1 cellular context compared by ENCODE assay signal in the genomic region with DNA sequence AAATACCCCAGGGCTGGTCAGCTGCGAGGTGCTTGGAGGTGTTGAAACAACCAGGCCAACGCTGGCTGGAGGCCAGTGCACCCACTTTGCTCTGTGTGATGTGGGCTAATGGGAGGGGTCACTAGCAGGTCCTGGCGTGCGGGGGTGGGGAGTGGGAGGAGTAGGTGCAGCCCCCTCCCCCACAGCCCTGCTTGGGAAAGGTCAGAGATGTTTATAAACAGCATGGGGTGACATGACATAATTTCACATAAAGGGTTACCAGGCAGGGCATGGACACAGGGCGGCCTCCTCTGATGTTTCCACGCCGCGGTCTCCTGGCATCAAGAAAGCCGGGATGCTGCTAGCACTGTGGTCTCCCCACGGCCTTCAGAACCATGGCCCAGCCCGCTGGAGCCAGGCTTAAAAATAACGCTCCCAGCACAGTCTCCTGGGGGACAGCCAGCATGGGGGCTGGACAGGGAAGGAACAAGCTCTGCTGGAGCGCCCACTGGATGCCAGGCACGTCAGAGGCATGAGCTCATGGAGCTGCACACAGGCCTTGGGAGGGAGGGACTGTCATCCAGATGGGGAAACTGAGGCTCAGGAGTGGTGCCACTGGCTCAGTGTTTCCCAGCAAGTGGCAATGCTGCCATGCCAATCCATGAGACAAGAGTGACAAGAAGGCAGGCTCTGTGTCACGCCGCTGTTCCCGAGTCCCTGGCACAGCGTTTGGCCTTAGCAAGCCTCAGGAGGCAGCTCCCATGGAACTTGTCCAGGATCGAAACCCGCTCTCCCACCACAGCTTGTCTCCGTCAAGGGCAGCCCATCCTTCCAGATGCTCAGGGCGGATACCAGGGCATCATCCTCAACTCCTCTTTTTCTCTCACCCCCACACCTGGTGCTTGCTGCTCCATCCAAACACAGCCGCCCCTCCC.
A peak's percentile ranks its signal among the peaks of the same experiment; 100 is the strongest.
TF ChIP-seq lines count a peak whose summit lies in the region.

No MANE protein-coding gene starts in this region.

TF ChIP-seq in HepG2, 621 proteins besides CTCF, POLR2A, EP300 and RAD21 (continued from another document):
- TF ChIP-seq, protein P1, sequence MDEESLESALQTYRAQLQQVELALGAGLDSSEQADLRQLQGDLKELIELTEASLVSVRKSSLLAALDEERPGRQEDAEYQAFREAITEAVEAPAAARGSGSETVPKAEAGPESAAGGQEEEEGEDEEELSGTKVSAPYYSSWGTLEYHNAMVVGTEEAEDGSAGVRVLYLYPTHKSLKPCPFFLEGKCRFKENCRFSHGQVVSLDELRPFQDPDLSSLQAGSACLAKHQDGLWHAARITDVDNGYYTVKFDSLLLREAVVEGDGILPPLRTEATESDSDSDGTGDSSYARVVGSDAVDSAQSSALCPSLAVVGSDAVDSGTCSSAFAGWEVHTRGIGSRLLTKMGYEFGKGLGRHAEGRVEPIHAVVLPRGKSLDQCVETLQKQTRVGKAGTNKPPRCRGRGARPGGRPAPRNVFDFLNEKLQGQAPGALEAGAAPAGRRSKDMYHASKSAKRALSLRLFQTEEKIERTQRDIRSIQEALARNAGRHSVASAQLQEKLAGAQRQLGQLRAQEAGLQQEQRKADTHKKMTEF (CRISPR knock-in tag; IDR thresholded peaks at IDR 0.05): peak; percentile 100
- TF ChIP-seq HOXA7 (CRISPR knock-in tag; IDR thresholded peaks at IDR 0.05): no peak
- TF ChIP-seq ZBTB7B (CRISPR knock-in tag; IDR thresholded peaks at IDR 0.05): peak; percentile 99
- peak; percentile 99 for TF ChIP-seq NFKBIZ (CRISPR knock-in tag; IDR thresholded peaks at IDR 0.05)
- no peak for TF ChIP-seq GABPA (IDR thresholded peaks at IDR 0.05; ENCODE audit: low read depth, low read length)
- peak; percentile 59 for TF ChIP-seq GABPA (CRISPR knock-in tag; IDR thresholded peaks at IDR 0.05; ENCODE audit: low read depth)
- TF ChIP-seq, protein P2, sequence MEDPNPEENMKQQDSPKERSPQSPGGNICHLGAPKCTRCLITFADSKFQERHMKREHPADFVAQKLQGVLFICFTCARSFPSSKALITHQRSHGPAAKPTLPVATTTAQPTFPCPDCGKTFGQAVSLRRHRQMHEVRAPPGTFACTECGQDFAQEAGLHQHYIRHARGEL (CRISPR knock-in tag; IDR thresholded peaks at IDR 0.05): no peak; the same call in 1 of the 2 replicates
- TF ChIP-seq AHR (CRISPR knock-in tag; IDR thresholded peaks at IDR 0.05): peak; percentile 88; the same call in 1 of the 2 replicates
- TF ChIP-seq HDAC6 (IDR thresholded peaks at IDR 0.05; ENCODE audit: low read depth, low read length): no peak
- TF ChIP-seq ZNF557 (CRISPR knock-in tag; IDR thresholded peaks at IDR 0.05): peak; percentile 93
- peak; percentile 44; the same call in 1 of the 2 replicates for TF ChIP-seq ZNF563 (CRISPR knock-in tag; IDR thresholded peaks at IDR 0.05)
- TF ChIP-seq GZF1 (CRISPR knock-in tag; IDR thresholded peaks at IDR 0.05): 0 out of 2 replicates have a peak, but pooled peaks have one; percentile 11
- TF ChIP-seq YEATS4 (CRISPR knock-in tag; IDR thresholded peaks at IDR 0.05; ENCODE audit: borderline replicate concordance): peak; percentile 87
- TF ChIP-seq, protein P3, sequence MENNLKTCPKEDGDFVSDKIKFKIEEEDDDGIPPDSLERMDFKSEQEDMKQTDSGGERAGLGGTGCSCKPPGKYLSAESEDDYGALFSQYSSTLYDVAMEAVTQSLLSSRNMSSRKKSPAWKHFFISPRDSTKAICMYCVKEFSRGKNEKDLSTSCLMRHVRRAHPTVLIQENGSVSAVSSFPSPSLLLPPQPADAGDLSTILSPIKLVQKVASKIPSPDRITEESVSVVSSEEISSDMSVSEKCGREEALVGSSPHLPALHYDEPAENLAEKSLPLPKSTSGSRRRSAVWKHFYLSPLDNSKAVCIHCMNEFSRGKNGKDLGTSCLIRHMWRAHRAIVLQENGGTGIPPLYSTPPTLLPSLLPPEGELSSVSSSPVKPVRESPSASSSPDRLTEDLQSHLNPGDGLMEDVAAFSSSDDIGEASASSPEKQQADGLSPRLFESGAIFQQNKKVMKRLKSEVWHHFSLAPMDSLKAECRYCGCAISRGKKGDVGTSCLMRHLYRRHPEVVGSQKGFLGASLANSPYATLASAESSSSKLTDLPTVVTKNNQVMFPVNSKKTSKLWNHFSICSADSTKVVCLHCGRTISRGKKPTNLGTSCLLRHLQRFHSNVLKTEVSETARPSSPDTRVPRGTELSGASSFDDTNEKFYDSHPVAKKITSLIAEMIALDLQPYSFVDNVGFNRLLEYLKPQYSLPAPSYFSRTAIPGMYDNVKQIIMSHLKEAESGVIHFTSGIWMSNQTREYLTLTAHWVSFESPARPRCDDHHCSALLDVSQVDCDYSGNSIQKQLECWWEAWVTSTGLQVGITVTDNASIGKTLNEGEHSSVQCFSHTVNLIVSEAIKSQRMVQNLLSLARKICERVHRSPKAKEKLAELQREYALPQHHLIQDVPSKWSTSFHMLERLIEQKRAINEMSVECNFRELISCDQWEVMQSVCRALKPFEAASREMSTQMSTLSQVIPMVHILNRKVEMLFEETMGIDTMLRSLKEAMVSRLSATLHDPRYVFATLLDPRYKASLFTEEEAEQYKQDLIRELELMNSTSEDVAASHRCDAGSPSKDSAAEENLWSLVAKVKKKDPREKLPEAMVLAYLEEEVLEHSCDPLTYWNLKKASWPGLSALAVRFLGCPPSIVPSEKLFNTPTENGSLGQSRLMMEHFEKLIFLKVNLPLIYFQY (CRISPR knock-in tag; IDR thresholded peaks at IDR 0.05; ENCODE audit: borderline replicate concordance): peak; percentile 92; the same call in 1 of the 2 replicates
- TF ChIP-seq, protein P4, sequence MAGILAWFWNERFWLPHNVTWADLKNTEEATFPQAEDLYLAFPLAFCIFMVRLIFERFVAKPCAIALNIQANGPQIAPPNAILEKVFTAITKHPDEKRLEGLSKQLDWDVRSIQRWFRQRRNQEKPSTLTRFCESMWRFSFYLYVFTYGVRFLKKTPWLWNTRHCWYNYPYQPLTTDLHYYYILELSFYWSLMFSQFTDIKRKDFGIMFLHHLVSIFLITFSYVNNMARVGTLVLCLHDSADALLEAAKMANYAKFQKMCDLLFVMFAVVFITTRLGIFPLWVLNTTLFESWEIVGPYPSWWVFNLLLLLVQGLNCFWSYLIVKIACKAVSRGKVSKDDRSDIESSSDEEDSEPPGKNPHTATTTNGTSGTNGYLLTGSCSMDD (CRISPR knock-in tag; IDR thresholded peaks at IDR 0.05): no peak
- TF ChIP-seq ZNF331 (CRISPR knock-in tag; IDR thresholded peaks at IDR 0.05): peak; percentile 89
- TF ChIP-seq FOXM1 (CRISPR knock-in tag; IDR thresholded peaks at IDR 0.05): no peak
- peak; percentile 98; the same call in 1 of the 2 replicates for TF ChIP-seq RCOR2 (CRISPR knock-in tag; IDR thresholded peaks at IDR 0.05)
- peak; percentile 99 for TF ChIP-seq NCOA1 (CRISPR knock-in tag; IDR thresholded peaks at IDR 0.05)
- peak; percentile 52; the same call in 1 of the 2 replicates for TF ChIP-seq ZNF776 (CRISPR knock-in tag; IDR thresholded peaks at IDR 0.05)
- TF ChIP-seq ZNF33B (CRISPR knock-in tag; IDR thresholded peaks at IDR 0.05): peak; percentile 57; the same call in 1 of the 2 replicates
- TF ChIP-seq, protein P5, sequence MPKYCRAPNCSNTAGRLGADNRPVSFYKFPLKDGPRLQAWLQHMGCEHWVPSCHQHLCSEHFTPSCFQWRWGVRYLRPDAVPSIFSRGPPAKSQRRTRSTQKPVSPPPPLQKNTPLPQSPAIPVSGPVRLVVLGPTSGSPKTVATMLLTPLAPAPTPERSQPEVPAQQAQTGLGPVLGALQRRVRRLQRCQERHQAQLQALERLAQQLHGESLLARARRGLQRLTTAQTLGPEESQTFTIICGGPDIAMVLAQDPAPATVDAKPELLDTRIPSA (CRISPR knock-in tag; IDR thresholded peaks at IDR 0.05; ENCODE audit: borderline replicate concordance): no peak
- TF ChIP-seq, protein P6, sequence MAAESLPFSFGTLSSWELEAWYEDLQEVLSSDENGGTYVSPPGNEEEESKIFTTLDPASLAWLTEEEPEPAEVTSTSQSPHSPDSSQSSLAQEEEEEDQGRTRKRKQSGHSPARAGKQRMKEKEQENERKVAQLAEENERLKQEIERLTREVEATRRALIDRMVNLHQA (CRISPR knock-in tag; IDR thresholded peaks at IDR 0.05): no peak
- TF ChIP-seq, protein P7, sequence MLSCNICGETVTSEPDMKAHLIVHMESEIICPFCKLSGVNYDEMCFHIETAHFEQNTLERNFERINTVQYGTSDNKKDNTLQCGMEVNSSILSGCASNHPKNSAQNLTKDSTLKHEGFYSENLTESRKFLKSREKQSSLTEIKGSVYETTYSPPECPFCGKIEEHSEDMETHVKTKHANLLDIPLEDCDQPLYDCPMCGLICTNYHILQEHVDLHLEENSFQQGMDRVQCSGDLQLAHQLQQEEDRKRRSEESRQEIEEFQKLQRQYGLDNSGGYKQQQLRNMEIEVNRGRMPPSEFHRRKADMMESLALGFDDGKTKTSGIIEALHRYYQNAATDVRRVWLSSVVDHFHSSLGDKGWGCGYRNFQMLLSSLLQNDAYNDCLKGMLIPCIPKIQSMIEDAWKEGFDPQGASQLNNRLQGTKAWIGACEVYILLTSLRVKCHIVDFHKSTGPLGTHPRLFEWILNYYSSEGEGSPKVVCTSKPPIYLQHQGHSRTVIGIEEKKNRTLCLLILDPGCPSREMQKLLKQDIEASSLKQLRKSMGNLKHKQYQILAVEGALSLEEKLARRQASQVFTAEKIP (CRISPR knock-in tag; IDR thresholded peaks at IDR 0.05; ENCODE audit: borderline replicate concordance): no peak
- peak; percentile 97 for TF ChIP-seq MIXL1 (CRISPR knock-in tag; IDR thresholded peaks at IDR 0.05)
- peak; percentile 96 for TF ChIP-seq HDAC1 (CRISPR knock-in tag; IDR thresholded peaks at IDR 0.05)
- peak; percentile 91 for TF ChIP-seq ZNF12 (CRISPR knock-in tag; IDR thresholded peaks at IDR 0.05)
- TF ChIP-seq ZNF724P (CRISPR knock-in tag; IDR thresholded peaks at IDR 0.05; ENCODE audit: borderline replicate concordance): peak; percentile 96; the same call in 1 of the 2 replicates
- no peak for TF ChIP-seq NBN (conservative IDR thresholded peaks at IDR 0.05)
- TF ChIP-seq HOXA5 (CRISPR knock-in tag; IDR thresholded peaks at IDR 0.05): peak; percentile 76
- TF ChIP-seq, protein P8, sequence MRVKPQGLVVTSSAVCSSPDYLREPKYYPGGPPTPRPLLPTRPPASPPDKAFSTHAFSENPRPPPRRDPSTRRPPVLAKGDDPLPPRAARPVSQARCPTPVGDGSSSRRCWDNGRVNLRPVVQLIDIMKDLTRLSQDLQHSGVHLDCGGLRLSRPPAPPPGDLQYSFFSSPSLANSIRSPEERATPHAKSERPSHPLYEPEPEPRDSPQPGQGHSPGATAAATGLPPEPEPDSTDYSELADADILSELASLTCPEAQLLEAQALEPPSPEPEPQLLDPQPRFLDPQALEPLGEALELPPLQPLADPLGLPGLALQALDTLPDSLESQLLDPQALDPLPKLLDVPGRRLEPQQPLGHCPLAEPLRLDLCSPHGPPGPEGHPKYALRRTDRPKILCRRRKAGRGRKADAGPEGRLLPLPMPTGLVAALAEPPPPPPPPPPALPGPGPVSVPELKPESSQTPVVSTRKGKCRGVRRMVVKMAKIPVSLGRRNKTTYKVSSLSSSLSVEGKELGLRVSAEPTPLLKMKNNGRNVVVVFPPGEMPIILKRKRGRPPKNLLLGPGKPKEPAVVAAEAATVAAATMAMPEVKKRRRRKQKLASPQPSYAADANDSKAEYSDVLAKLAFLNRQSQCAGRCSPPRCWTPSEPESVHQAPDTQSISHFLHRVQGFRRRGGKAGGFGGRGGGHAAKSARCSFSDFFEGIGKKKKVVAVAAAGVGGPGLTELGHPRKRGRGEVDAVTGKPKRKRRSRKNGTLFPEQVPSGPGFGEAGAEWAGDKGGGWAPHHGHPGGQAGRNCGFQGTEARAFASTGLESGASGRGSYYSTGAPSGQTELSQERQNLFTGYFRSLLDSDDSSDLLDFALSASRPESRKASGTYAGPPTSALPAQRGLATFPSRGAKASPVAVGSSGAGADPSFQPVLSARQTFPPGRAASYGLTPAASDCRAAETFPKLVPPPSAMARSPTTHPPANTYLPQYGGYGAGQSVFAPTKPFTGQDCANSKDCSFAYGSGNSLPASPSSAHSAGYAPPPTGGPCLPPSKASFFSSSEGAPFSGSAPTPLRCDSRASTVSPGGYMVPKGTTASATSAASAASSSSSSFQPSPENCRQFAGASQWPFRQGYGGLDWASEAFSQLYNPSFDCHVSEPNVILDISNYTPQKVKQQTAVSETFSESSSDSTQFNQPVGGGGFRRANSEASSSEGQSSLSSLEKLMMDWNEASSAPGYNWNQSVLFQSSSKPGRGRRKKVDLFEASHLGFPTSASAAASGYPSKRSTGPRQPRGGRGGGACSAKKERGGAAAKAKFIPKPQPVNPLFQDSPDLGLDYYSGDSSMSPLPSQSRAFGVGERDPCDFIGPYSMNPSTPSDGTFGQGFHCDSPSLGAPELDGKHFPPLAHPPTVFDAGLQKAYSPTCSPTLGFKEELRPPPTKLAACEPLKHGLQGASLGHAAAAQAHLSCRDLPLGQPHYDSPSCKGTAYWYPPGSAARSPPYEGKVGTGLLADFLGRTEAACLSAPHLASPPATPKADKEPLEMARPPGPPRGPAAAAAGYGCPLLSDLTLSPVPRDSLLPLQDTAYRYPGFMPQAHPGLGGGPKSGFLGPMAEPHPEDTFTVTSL (CRISPR knock-in tag; IDR thresholded peaks at IDR 0.05; ENCODE audit: borderline replicate concordance): peak; percentile 63; the same call in 1 of the 2 replicates
- no peak for TF ChIP-seq PCBP2 (optimal IDR thresholded peaks at IDR 0.05; ENCODE audit: low read depth, low read length, poor library complexity, severe bottlenecking)
- peak; percentile 36; the same call in 1 of the 2 replicates for TF ChIP-seq SP2 (CRISPR knock-in tag; IDR thresholded peaks at IDR 0.05)
- TF ChIP-seq ZNF441 (CRISPR knock-in tag; IDR thresholded peaks at IDR 0.05; ENCODE audit: borderline replicate concordance): 0 out of 2 replicates have a peak, but pooled peaks have one; percentile 44
- peak; percentile 97 for TF ChIP-seq KLF6 (CRISPR knock-in tag; IDR thresholded peaks at IDR 0.05)
- TF ChIP-seq NR2F1 (CRISPR knock-in tag; IDR thresholded peaks at IDR 0.05): peak; percentile 99 to 100
- peak; percentile 62; the same call in 1 of the 2 replicates for TF ChIP-seq NKX3-1 (CRISPR knock-in tag; IDR thresholded peaks at IDR 0.05)
- TF ChIP-seq MBNL3 (CRISPR knock-in tag; conservative IDR thresholded peaks at IDR 0.05): no peak
- peak; percentile 61; the same call in 1 of the 2 replicates for TF ChIP-seq KLF11 (CRISPR knock-in tag; IDR thresholded peaks at IDR 0.05)
- peak; percentile 98 for TF ChIP-seq KDM4B (CRISPR knock-in tag; IDR thresholded peaks at IDR 0.05)
- TF ChIP-seq, protein P9, sequence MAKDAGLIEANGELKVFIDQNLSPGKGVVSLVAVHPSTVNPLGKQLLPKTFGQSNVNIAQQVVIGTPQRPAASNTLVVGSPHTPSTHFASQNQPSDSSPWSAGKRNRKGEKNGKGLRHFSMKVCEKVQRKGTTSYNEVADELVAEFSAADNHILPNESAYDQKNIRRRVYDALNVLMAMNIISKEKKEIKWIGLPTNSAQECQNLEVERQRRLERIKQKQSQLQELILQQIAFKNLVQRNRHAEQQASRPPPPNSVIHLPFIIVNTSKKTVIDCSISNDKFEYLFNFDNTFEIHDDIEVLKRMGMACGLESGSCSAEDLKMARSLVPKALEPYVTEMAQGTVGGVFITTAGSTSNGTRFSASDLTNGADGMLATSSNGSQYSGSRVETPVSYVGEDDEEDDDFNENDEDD (CRISPR knock-in tag; IDR thresholded peaks at IDR 0.05; ENCODE audit: borderline replicate concordance): peak; percentile 66; the same call in 1 of the 2 replicates
